Comparison of ENCODE assay signal across 11 cellular contexts in the genomic region with DNA sequence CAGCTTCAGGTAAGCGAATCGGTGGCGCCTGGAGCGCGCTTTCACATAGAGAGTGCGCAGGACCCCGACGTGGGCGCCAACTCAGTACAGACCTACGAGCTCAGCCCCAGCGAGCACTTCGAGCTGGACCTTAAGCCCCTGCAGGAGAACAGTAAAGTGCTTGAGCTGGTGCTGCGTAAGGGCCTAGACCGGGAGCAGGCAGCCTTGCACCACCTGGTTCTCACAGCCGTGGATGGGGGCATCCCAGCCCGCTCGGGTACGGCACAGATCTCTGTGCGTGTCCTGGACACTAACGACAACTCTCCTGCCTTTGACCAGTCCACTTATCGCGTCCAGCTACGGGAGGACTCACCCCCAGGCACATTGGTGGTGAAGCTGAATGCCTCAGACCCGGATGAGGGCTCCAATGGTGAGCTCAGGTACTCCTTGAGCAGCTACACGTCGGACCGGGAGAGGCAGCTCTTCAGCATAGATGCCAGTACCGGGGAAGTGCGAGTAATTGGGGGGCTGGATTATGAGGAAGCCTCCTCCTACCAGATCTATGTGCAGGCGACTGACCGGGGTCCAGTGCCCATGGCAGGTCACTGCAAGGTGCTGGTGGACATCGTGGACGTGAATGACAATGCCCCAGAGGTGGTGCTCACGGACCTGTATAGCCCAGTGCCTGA. TPM values are rescaled to one million over a fixed set of nuclear protein-coding genes. Genes with fewer than 3 reads are reported as not detected.
DNase-seq lines count a peak whose midpoint lies in the region; ATAC-seq, FAIRE-seq and TF ChIP-seq lines count a peak whose summit lies in the region.
"Had no signal": no experiment of that assay in that cellular context is flagged by ENCODE, and none has a peak within 500 bp of the region (broad histone marks: within the 10 kb centered on the region; RNA-seq: fewer than 3 reads in every experiment).

No MANE protein-coding gene starts in this region.

- TF ChIP-seq POLR2A in esophagus squamous epithelium (IDR thresholded peaks at IDR 0.05) (no peak), upper lobe of left lung (IDR thresholded peaks at IDR 0.05) (no peak)

- peaks cover 4% of the 10 kb centered on the region in 2 donors for H3K4me1 ChIP-seq in ascending aorta
- peaks cover 0 to 18% (median 10%) of the 10 kb centered on the region in 3 donors for H3K4me1 ChIP-seq in esophagus squamous epithelium
- peaks cover 4 to 17% (median 12%) of the 10 kb centered on the region in 4 donors for H3K4me1 ChIP-seq in upper lobe of left lung
- H3K4me1 ChIP-seq in small intestine (ENCODE audit: control insufficient read depth in 2 of 2, insufficient read depth in 1 of 2, low read depth in 1 of 2, low read length in 1 of 2), result no peaks in the 10 kb centered on the region

- no peaks in the 10 kb centered on the region for H3K9me3 Mint-ChIP-seq in neural crest cell
- H3K9me3 Mint-ChIP-seq: activated CD8-positive, alpha-beta T cell treated with anti-CD3 and anti-CD28 coated beads for 36 hours; activated naive CD8-positive, alpha-beta T cell treated with anti-CD3 and anti-CD28 coated beads for 36 hours; T-helper 1 cell treated with Interleukin-12 subunit alpha and Interleukin-12 subunit beta and Interleukin-4 antibody, amounts not matched to agents 30 μg/mL and 1 μg/mL, for 36 hours had no signal

- H3K27me3 ChIP-seq in ascending aorta (no peaks in the 10 kb centered on the region), esophagus squamous epithelium (peaks cover 0 to 52% (median 0%) of the 10 kb centered on the region in 4 donors), upper lobe of left lung (no peaks in the 10 kb centered on the region), small intestine (ENCODE audit: control insufficient read depth in 2 of 2, insufficient read depth in 2 of 2, low read length in 2 of 2) (peaks cover 0 to 7% of the 10 kb centered on the region in 2 donors)

- DNase-seq in ascending aorta (ENCODE audit: low spot score in 2 of 2), result no peak
- DNase-seq in esophagus squamous epithelium (lab: John Stamatoyannopoulos, UW), result no peak
- no peak for DNase-seq in neural crest cell (ENCODE audit: low read depth, low spot score)
- DNase-seq in upper lobe of left lung, result peak in 1 of 2 donors; percentile 23
- DNase-seq in GM10266 (ENCODE audit: extremely low spot score), result no peak
- DNase-seq in activated T-cell treated with anti-CD3 and anti-CD28 coated beads for 4 hours, result no peak
- no peak for DNase-seq in small intestine
- DNase-seq: activated CD8-positive, alpha-beta T cell treated with anti-CD3 and anti-CD28 coated beads for 36 hours; activated naive CD8-positive, alpha-beta T cell treated with anti-CD3 and anti-CD28 coated beads for 36 hours had no signal

- no peaks in the 10 kb centered on the region for H3K36me3 Mint-ChIP-seq in neural crest cell (ENCODE audit: low read depth)
- H3K36me3 Mint-ChIP-seq: activated naive CD8-positive, alpha-beta T cell treated with anti-CD3 and anti-CD28 coated beads for 36 hours had no signal

- peaks cover 16% of the 10 kb centered on the region for H3K4me1 Mint-ChIP-seq in neural crest cell
- H3K4me1 Mint-ChIP-seq: activated naive CD8-positive, alpha-beta T cell treated with anti-CD3 and anti-CD28 coated beads for 36 hours had no signal

- H3K27me3 Mint-ChIP-seq in neural crest cell (ENCODE audit: low read depth), result peaks cover 11% of the 10 kb centered on the region

- H3K36me3 ChIP-seq in ascending aorta (no peaks in the 10 kb centered on the region), esophagus squamous epithelium (no peaks in the 10 kb centered on the region), upper lobe of left lung (no peaks in the 10 kb centered on the region), small intestine (ENCODE audit: control insufficient read depth in 2 of 2, insufficient read depth in 2 of 2, low read length in 2 of 2) (no peaks in the 10 kb centered on the region)

- no peak overlapping the region for H3K27ac Mint-ChIP-seq in neural crest cell (ENCODE audit: unreplicated experiment)
- H3K27ac Mint-ChIP-seq: activated CD8-positive, alpha-beta T cell treated with anti-CD3 and anti-CD28 coated beads for 36 hours; activated naive CD8-positive, alpha-beta T cell treated with anti-CD3 and anti-CD28 coated beads for 36 hours; T-helper 1 cell treated with Interleukin-12 subunit alpha and Interleukin-12 subunit beta and Interleukin-4 antibody, amounts not matched to agents 30 μg/mL and 1 μg/mL, for 36 hours had no signal

- peak overlapping the region; percentile 76 for H3K4me3 Mint-ChIP-seq in neural crest cell
- H3K4me3 Mint-ChIP-seq: activated CD8-positive, alpha-beta T cell treated with anti-CD3 and anti-CD28 coated beads for 36 hours; activated naive CD8-positive, alpha-beta T cell treated with anti-CD3 and anti-CD28 coated beads for 36 hours; T-helper 1 cell treated with Interleukin-12 subunit alpha and Interleukin-12 subunit beta and Interleukin-4 antibody, amounts not matched to agents 30 μg/mL and 1 μg/mL, for 36 hours had no signal

- no peak for TF ChIP-seq CTCF in ascending aorta (IDR thresholded peaks at IDR 0.05)
- TF ChIP-seq CTCF in esophagus squamous epithelium (IDR thresholded peaks at IDR 0.05), result no peak
- TF ChIP-seq CTCF in neural crest cell (conservative IDR thresholded peaks at IDR 0.05), result no peak
- no peak for TF ChIP-seq CTCF in upper lobe of left lung (IDR thresholded peaks at IDR 0.05)
- no peak for TF ChIP-seq CTCF in GM10266 (IDR thresholded peaks at IDR 0.05; ENCODE audit: control insufficient read depth, insufficient read depth, low read depth, missing control alignments)

- intact Hi-C loops in ascending aorta (cut with DNase I), result no loop called here
- intact Hi-C loops in esophagus squamous epithelium (cut with DNase I), result no loop called here

- FAIRE-seq in small intestine (lab: Jason Lieb, UNC), result no peak
- FAIRE-seq: urothelium cell line had no signal

- no peaks in the 10 kb centered on the region for H3K9me3 ChIP-seq in ascending aorta
- no peaks in the 10 kb centered on the region for H3K9me3 ChIP-seq in esophagus squamous epithelium
- H3K9me3 ChIP-seq in upper lobe of left lung, result no peaks in the 10 kb centered on the region
- no peaks in the 10 kb centered on the region for H3K9me3 ChIP-seq in small intestine (ENCODE audit: control insufficient read depth, low read depth)

- 34 to 100% methylated on average over 1 to 3 of the region's 34 CpGs for WGBS in esophagus squamous epithelium, 2 donors
- WGBS in upper lobe of left lung, 2 donors, result 43 to 53% methylated on average over 11 to 33 of the region's 34 CpGs
- WGBS in small intestine, 3 donors, result 32 to 40% (median 38%) methylated on average over 34 of the region's 34 CpGs

- peak in 1 of 2 donors; percentile 12 for ATAC-seq in upper lobe of left lung (ENCODE audit: low FRiP score in 2 of 2)
- ATAC-seq: activated CD8-positive, alpha-beta T cell treated with anti-CD3 and anti-CD28 coated beads for 36 hours had no signal

- no peak overlapping the region for H3K27ac ChIP-seq in ascending aorta
- no peak overlapping the region for H3K27ac ChIP-seq in esophagus squamous epithelium
- peak overlapping the region in 3 of 4 donors; percentile 50 to 80 (median 80) for H3K27ac ChIP-seq in upper lobe of left lung
- no peak overlapping the region for H3K27ac ChIP-seq in small intestine (ENCODE audit: low read depth in 1 of 2, low read length in 1 of 2)

- peak overlapping the region; percentile 67 to 72 for H3K4me3 ChIP-seq in ascending aorta
- H3K4me3 ChIP-seq in esophagus squamous epithelium, result peak overlapping the region in 3 of 4 donors; percentile 43 to 67 (median 51)
- peak overlapping the region in 3 of 4 donors; percentile 53 to 71 (median 62) for H3K4me3 ChIP-seq in upper lobe of left lung
- no peak overlapping the region for H3K4me3 ChIP-seq in small intestine (ENCODE audit: low read depth in 1 of 2, low read length in 2 of 2)

- TF ChIP-seq EP300 in upper lobe of left lung (IDR thresholded peaks at IDR 0.05), result no peak

RNA-seq across cellular contexts. Expression of gene PCDHAC2, which starts 1.1 kb away (rescaled TPM):
- total RNA-seq in ascending aorta (not detected), esophagus squamous epithelium (1 to 10 TPM in 1 of 4 donors, under 1 TPM in 1, not detected in 2; 0.19 to 2.2 TPM), neural crest cell (1.8 and 1.9 TPM in 2 replicates), upper lobe of left lung (10 to 100 TPM in 4 of 6 donors, 1 to 10 TPM in 2; 5.4 to 23.0 (median 10.6) TPM)
- under 1 TPM in 1 of 3 donors, not detected in 2; 0.72 TPM for polyA plus RNA-seq in small intestine
- total RNA-seq: activated CD8-positive, alpha-beta T cell treated with anti-CD3 and anti-CD28 coated beads for 36 hours; activated naive CD8-positive, alpha-beta T cell treated with anti-CD3 and anti-CD28 coated beads for 36 hours had no signal

RNA-seq across cellular contexts. Expression of gene PCDHAC1, which starts 41.3 kb away (rescaled TPM):
- total RNA-seq in ascending aorta (0.32 TPM), esophagus squamous epithelium (under 1 TPM in 3 of 4 donors, not detected in 1; 0.06 to 0.27 (median 0.19) TPM), neural crest cell (4.1 and 4.4 TPM in 2 replicates), upper lobe of left lung (1 to 10 TPM; 3.9 to 7.6 (median 5.9) TPM)
- polyA plus RNA-seq in small intestine, result under 1 TPM in 1 of 3 donors, not detected in 2; 0.27 TPM
- total RNA-seq: activated CD8-positive, alpha-beta T cell treated with anti-CD3 and anti-CD28 coated beads for 36 hours; activated naive CD8-positive, alpha-beta T cell treated with anti-CD3 and anti-CD28 coated beads for 36 hours had no signal

Comparison
In these comparisons a context has a peak if more than half of its experiments do, and no peak if none do; other contexts are left out.
1. H3K27ac ChIP-seq: peak in upper lobe of left lung (3 of 4); none in ascending aorta (0 of 2), esophagus squamous epithelium (0 of 4) and small intestine (0 of 2).
2. H3K4me3 ChIP-seq: peak in ascending aorta (2 of 2), esophagus squamous epithelium (3 of 4) and upper lobe of left lung (3 of 4); none in small intestine (0 of 2).